ENCODE assay signal across 1 cellular context in genomic region chr2:38362223-38362622, GRCh38.
TF ChIP-seq lines count a peak whose summit lies in the region.

No MANE protein-coding gene starts in this region.

TF ChIP-seq in GM12878, 131 proteins besides CTCF, POLR2A, EP300 and RAD21 (continued from another document):
- no peak for TF ChIP-seq ZBTB33 (IDR thresholded peaks at IDR 0.05)
- no peak for TF ChIP-seq REST (IDR thresholded peaks at IDR 0.05; ENCODE audit: low read depth, low read length)
- TF ChIP-seq TCF12 (IDR thresholded peaks at IDR 0.05; ENCODE audit: low read depth, low read length): no peak
- no peak for TF ChIP-seq ZNF217 (IDR thresholded peaks at IDR 0.05)
- TF ChIP-seq CHD1 (IDR thresholded peaks at IDR 0.05; ENCODE audit: low read depth, low read length): no peak
- TF ChIP-seq MEF2B (IDR thresholded peaks at IDR 0.05; ENCODE audit: partially characterized antibody, poor library complexity, severe bottlenecking): no peak
